21 cellular contexts compared by ENCODE assay signal in the genomic region with DNA sequence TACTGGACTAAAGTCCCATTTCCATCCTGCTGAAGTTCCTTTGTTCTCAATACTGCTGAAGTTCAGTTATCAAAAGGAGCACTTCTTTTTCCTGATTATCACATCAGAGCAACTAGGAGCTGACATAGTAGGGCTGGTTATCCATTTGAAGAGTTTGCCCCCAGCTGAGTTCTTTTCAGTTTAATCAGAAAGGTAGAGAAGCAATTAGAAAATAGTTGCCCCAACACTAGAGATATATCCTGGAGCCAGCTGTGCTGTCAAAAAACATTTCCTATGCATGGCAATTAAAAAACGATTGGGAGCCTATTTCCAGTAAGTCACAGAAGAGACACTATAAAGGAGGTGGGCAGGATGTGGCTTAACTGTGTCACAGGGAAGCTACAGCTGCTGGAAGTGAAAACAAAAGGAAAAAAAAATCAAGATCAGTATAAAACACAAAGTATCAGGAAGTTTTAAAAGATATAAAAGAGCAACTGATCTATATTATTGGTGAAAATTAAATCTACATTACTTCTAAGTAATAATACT.
DNase-seq lines count a peak whose midpoint lies in the region; ATAC-seq and TF ChIP-seq lines count a peak whose summit lies in the region.
"Had no signal": no experiment of that assay in that cellular context is flagged by ENCODE, and none has a peak within 500 bp of the region (broad histone marks: within the 10 kb centered on the region; RNA-seq: fewer than 3 reads in every experiment).

No MANE protein-coding gene starts in this region.

- H3K27ac Mint-ChIP-seq in activated T-helper 17 cell treated with anti-CD3 and anti-CD28 coated beads, Interleukin-2, amount 50 U/mL, for 72 hours: no peak overlapping the region

- no peaks in the 10 kb centered on the region for H3K9me3 Mint-ChIP-seq in activated T-helper 17 cell treated with anti-CD3 and anti-CD28 coated beads, Interleukin-2, amount 50 U/mL, for 72 hours
- H3K9me3 Mint-ChIP-seq: activated T-helper 2 cell treated with anti-CD3 and anti-CD28 coated beads, Interferon-gamma antibody, Interleukin-2, Interleukin-4, amounts not matched to agents 10 μg/mL and 5 μg/mL and 100 μg/mL, durations not matched to agents 14 hours and 24 hours and 36 hours; central memory CD8-positive, alpha-beta T cell; natural killer cell treated with Interleukin-12 subunit alpha and Interleukin-12 subunit beta and Interleukin-15 and Interleukin-18, amount 100 ng/mL, for 72 hours had no signal

- H3K27me3 ChIP-seq in A673 (replicated peaks; ENCODE audit: insufficient read depth, low read depth, low read length, poor library complexity): no peaks in the 10 kb centered on the region
- H3K27me3 ChIP-seq: heart left ventricle, Peyer's patch, spleen had no signal

- POLR2A ChIA-PET in A673 (lab: Charles Lee; ENCODE audit: low non-redundant PET): no interaction called here

- no peak overlapping the region for H3K4me3 Mint-ChIP-seq in activated T-helper 17 cell treated with anti-CD3 and anti-CD28 coated beads, Interleukin-2, amount 50 U/mL, for 72 hours
- H3K4me3 Mint-ChIP-seq: central memory CD8-positive, alpha-beta T cell; natural killer cell treated with Interleukin-12 subunit alpha and Interleukin-12 subunit beta and Interleukin-15 and Interleukin-18, amount 100 ng/mL, for 72 hours had no signal

- CTCF ChIA-PET in A673 (lab: Charles Lee): no interaction called here

- TF ChIP-seq CTCF in A673 (conservative IDR thresholded peaks at IDR 0.05; ENCODE audit: low read depth, low read length): no peak
- no peak for TF ChIP-seq CTCF in GM10266 (IDR thresholded peaks at IDR 0.05; ENCODE audit: control insufficient read depth, insufficient read depth, low read depth, missing control alignments)

- no peak overlapping the region for H3K27ac ChIP-seq in A673 (ENCODE audit: low read depth, low read length, poor library complexity, severe bottlenecking)
- H3K27ac ChIP-seq: heart left ventricle, Peyer's patch, prostate gland, spleen had no signal

- DNase-seq in A673 (ENCODE audit: low spot score) (peak; percentile 51), DMS153 treated with DMSO at 0.1 percent for 48 hours (lab: John Stamatoyannopoulos, UW; ENCODE audit: unreplicated experiment) (peak; percentile 20), NCI-H146 treated with DMSO at 0.1 percent for 48 hours (lab: John Stamatoyannopoulos, UW; ENCODE audit: unreplicated experiment) (peak; percentile 68), hippocampal formation (lab: John Stamatoyannopoulos, UW) (no peak), NCI-H187 (lab: John Stamatoyannopoulos, UW) (no peak), GM10266 (ENCODE audit: extremely low spot score) (no peak)
- DNase-seq: activated CD8-positive, alpha-beta memory T cell treated with anti-CD3 and anti-CD28 coated beads for 24 hours; Caco-2; heart left ventricle; Kasumi-1; mesenchymal stem cell; NCI-H1436 treated with DMSO at 0.1 percent for 48 hours; NCI-H524; Peyer's patch; spleen had no signal

- H3K4me3 ChIP-seq in A673 (ENCODE audit: low read depth, low read length, poor library complexity, severe bottlenecking): no peak overlapping the region
- H3K4me3 ChIP-seq: heart left ventricle, Peyer's patch, prostate gland, spleen had no signal

- intact Hi-C loops in A673 (cut with micrococcal nuclease; ENCODE audit: unreplicated experiment): no loop called here

- no peaks in the 10 kb centered on the region for H3K36me3 Mint-ChIP-seq in activated T-helper 17 cell treated with anti-CD3 and anti-CD28 coated beads, Interleukin-2, amount 50 U/mL, for 72 hours (ENCODE audit: low read depth)
- H3K36me3 Mint-ChIP-seq: natural killer cell treated with Interleukin-12 subunit alpha and Interleukin-12 subunit beta and Interleukin-15 and Interleukin-18, amount 100 ng/mL, for 72 hours had no signal

- H3K27me3 Mint-ChIP-seq in activated T-helper 17 cell treated with anti-CD3 and anti-CD28 coated beads, Interleukin-2, amount 50 U/mL, for 72 hours: no peaks in the 10 kb centered on the region
- H3K27me3 Mint-ChIP-seq: central memory CD8-positive, alpha-beta T cell; natural killer cell treated with Interleukin-12 subunit alpha and Interleukin-12 subunit beta and Interleukin-15 and Interleukin-18, amount 100 ng/mL, for 72 hours had no signal

- BruUV-seq in A673 (replicated peaks; lab: Mats Ljungman, UMichigan): no TSS peak

- peak; percentile 48 for ATAC-seq in activated T-helper 17 cell treated with anti-CD3 and anti-CD28 coated beads, Interleukin-2, amount 50 U/mL, for 72 hours (replicated peaks)
- ATAC-seq in GM21619 (IDR thresholded peaks at IDR 0.05; ENCODE audit: unreplicated experiment): no peak
- ATAC-seq: heart left ventricle; natural killer cell treated with Interleukin-12 subunit alpha and Interleukin-12 subunit beta and Interleukin-15 and Interleukin-18, amount 100 ng/mL, for 72 hours had no signal

- H3K4me1 Mint-ChIP-seq in activated T-helper 17 cell treated with anti-CD3 and anti-CD28 coated beads, Interleukin-2, amount 50 U/mL, for 72 hours: peaks cover 5% of the 10 kb centered on the region

- peaks cover 8% of the 10 kb centered on the region for H3K4me1 ChIP-seq in A673 (ENCODE audit: insufficient read depth, low read length, poor library complexity, severe bottlenecking)
- H3K4me1 ChIP-seq: Caco-2, heart left ventricle, Peyer's patch, prostate gland, spleen had no signal

- no peaks in the 10 kb centered on the region for H3K9me3 ChIP-seq in A673 (ENCODE audit: low read depth, low read length, poor library complexity, severe bottlenecking)
- H3K9me3 ChIP-seq: Caco-2, heart left ventricle, Peyer's patch, prostate gland, spleen had no signal

- no peaks in the 10 kb centered on the region for H3K36me3 ChIP-seq in A673 (ENCODE audit: insufficient read depth, low read length, poor library complexity, severe bottlenecking)
- H3K36me3 ChIP-seq: heart left ventricle, Peyer's patch, prostate gland, spleen had no signal

Comparison
In these comparisons a context has a peak if more than half of its experiments do, and no peak if none do; other contexts are left out.
1. DNase-seq: peak in A673 (single experiment), DMS153 treated with DMSO at 0.1 percent for 48 hours (single experiment) and NCI-H146 treated with DMSO at 0.1 percent for 48 hours (single experiment); none in hippocampal formation (0 of 2), NCI-H187 (0 of 2) and GM10266 (single experiment).